ENCODE assay signal across 19 cellular contexts in the genomic region with DNA sequence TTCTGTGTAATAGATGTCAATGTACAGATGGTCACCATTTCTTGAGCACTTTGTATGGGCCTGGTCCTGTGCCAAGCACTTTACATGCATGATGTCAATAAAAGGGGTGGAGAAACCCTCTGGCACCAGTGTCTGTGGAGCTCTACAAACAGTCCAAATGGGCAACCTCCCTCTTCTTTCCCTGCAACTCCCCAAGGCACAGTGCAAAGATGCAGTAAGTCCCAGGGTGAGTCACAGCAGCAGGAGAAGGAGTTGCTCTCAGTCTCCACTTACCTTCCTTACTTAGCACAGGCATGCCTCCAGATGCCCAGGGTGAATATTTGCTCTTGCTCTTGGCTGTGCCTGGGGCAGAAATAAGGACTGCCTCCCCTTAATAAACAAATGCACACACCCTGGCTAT. TPM values are rescaled to one million over a fixed set of nuclear protein-coding genes. Genes with fewer than 3 reads are reported as not detected.
A peak's percentile ranks its signal among the peaks of the same experiment; 100 is the strongest.
DNase-seq lines count a peak whose midpoint lies in the region; FAIRE-seq and TF ChIP-seq lines count a peak whose summit lies in the region.
"Had no signal": no experiment of that assay in that cellular context is flagged by ENCODE, and none has a peak within 500 bp of the region (broad histone marks: within the 10 kb centered on the region; RNA-seq: fewer than 3 reads in every experiment).

No MANE protein-coding gene starts in this region.

- peaks cover 24% of the 10 kb centered on the region for H3K4me1 ChIP-seq in mesenchymal stem cell (ENCODE audit: control insufficient read depth, insufficient read depth, low read depth, low read length)

- no peak overlapping the region for H2BK120ac ChIP-seq in mesenchymal stem cell (ENCODE audit: low read depth, low read length)

- no peak overlapping the region for H3K4me3 Mint-ChIP-seq in immature natural killer cell
- H3K4me3 Mint-ChIP-seq: activated T-cell treated with anti-CD3 and anti-CD28 coated beads, Interleukin-2, amount 50 U/mL, for 4 hours; dendritic cell treated with granulocyte-macrophage colony-stimulating factor and Interleukin-4, amounts not matched to agents 40 ng/mL and 50 ng/mL, for 4 days; stimulated activated naive CD8-positive, alpha-beta T cell treated with anti-CD3 and anti-CD28 coated beads, Interleukin-15, Interleukin-2, amounts not matched to agents 100 ng/mL and 50 ng/mL, for 24 hours; T-cell had no signal

- H3K27ac Mint-ChIP-seq in immature natural killer cell: no peak overlapping the region
- H3K27ac Mint-ChIP-seq: dendritic cell treated with granulocyte-macrophage colony-stimulating factor and Interleukin-4, amounts not matched to agents 40 ng/mL and 50 ng/mL, for 4 days; stimulated activated naive CD8-positive, alpha-beta T cell treated with anti-CD3 and anti-CD28 coated beads, Interleukin-15, Interleukin-2, amounts not matched to agents 100 ng/mL and 50 ng/mL, for 24 hours had no signal

- H3K4me2 ChIP-seq in mesenchymal stem cell (ENCODE audit: low read length, poor library complexity, severe bottlenecking): no peak overlapping the region
- H3K4me2 ChIP-seq: BLaER1 treated with 17β-estradiol and CSF1 and Interleukin-3, amounts not matched to agents 10 nM and 100 nM; KMS-11 had no signal

- H3K36me3 ChIP-seq in bronchial epithelial cell (ENCODE audit: control insufficient read depth, insufficient read depth, low read length) (peaks cover 14% of the 10 kb centered on the region), mesenchymal stem cell (ENCODE audit: control insufficient read depth in 1 of 2, insufficient read depth in 2 of 2, low read depth in 1 of 2, low read length in 2 of 2) (peaks cover 2 to 8% of the 10 kb centered on the region in 2 experiments)
- H3K36me3 ChIP-seq: right atrium auricular region had no signal

- no peak overlapping the region for H3K9ac ChIP-seq in mesenchymal stem cell (ENCODE audit: low read length)
- H3K9ac ChIP-seq: BLaER1 treated with 17β-estradiol and CSF1 and Interleukin-3, amounts not matched to agents 10 nM and 100 nM; KMS-11 had no signal

- no peak overlapping the region for H3K23ac ChIP-seq in mesenchymal stem cell (ENCODE audit: low read length in 2 of 2)

- FAIRE-seq in bronchial epithelial cell (lab: Jason Lieb, UNC): no peak
- FAIRE-seq: G401.6, kidney had no signal

- H2BK5ac ChIP-seq in mesenchymal stem cell (ENCODE audit: low read depth, low read length, poor library complexity, severe bottlenecking): no peak overlapping the region

- no peak overlapping the region for H2AFZ ChIP-seq in mesenchymal stem cell (ENCODE audit: low read depth, low read length)

- H4K91ac ChIP-seq in mesenchymal stem cell (ENCODE audit: low read length): no peak overlapping the region

- no peak for TF ChIP-seq CTCF in bronchial epithelial cell (IDR thresholded peaks at IDR 0.05; ENCODE audit: insufficient read depth, low read length, severe bottlenecking)

- H3K27me3 Mint-ChIP-seq in immature natural killer cell (ENCODE audit: low read depth in 3 of 3): no peaks in the 10 kb centered on the region
- H3K27me3 Mint-ChIP-seq: stimulated activated naive CD8-positive, alpha-beta T cell treated with anti-CD3 and anti-CD28 coated beads, Interleukin-15, Interleukin-2, amounts not matched to agents 100 ng/mL and 50 ng/mL, for 24 hours; T-cell had no signal

- H3K9me3 ChIP-seq in mesenchymal stem cell (ENCODE audit: control insufficient read depth, low read length): no peaks in the 10 kb centered on the region
- H3K9me3 ChIP-seq: BLaER1 treated with 17β-estradiol and CSF1 and Interleukin-3, amounts not matched to agents 10 nM and 100 nM; right atrium auricular region had no signal

- no peak overlapping the region for H2BK12ac ChIP-seq in mesenchymal stem cell (ENCODE audit: low read length in 2 of 2)

- DNase-seq in Daoy (ENCODE audit: low read depth): peak; percentile 48
- DNase-seq in M059J (ENCODE audit: low read depth): peak; percentile 40
- DNase-seq in bronchial epithelial cell (ENCODE audit: low read depth): peak; percentile 77
- DNase-seq in mesenchymal stem cell: peak; percentile 35
- DNase-seq in stimulated activated CD4-positive, alpha-beta T cell treated with anti-CD3 and anti-CD28 coated beads, Interleukin-1b, Interleukin-23, amount 100 ng/mL, for 48 hours: no peak
- no peak for DNase-seq in stimulated activated CD4-positive, alpha-beta T cell treated with anti-CD3 and anti-CD28 coated beads, Interleukin-4, amount 100 ng/mL, for 4 hours
- no peak for DNase-seq in immature natural killer cell
- DNase-seq in nucleus accumbens (lab: John Stamatoyannopoulos, UW): no peak
- DNase-seq: activated CD4-positive, CD25-positive, alpha-beta regulatory T cell treated with anti-CD3 and anti-CD28 coated beads, Interleukin-2, amount 50 U/mL, for 72 hours; activated T-cell treated with anti-CD3 and anti-CD28 coated beads, Interleukin-2, amount 50 U/mL, for 4 hours; kidney; NCI-H2107; T-cell had no signal

- H3K18ac ChIP-seq in mesenchymal stem cell (ENCODE audit: low read depth in 1 of 2, low read length in 2 of 2): no peak overlapping the region

- H4K8ac ChIP-seq in mesenchymal stem cell (ENCODE audit: low read length): no peak overlapping the region

- H3K36me3 Mint-ChIP-seq in immature natural killer cell: peaks cover 15 to 34% (median 31%) of the 10 kb centered on the region in 3 donors

- H3K27me3 ChIP-seq in bronchial epithelial cell (ENCODE audit: control insufficient read depth, insufficient read depth, low read length): no peaks in the 10 kb centered on the region
- H3K27me3 ChIP-seq in mesenchymal stem cell (ENCODE audit: control insufficient read depth in 1 of 2, insufficient read depth in 1 of 2, low read length in 2 of 2): no peaks in the 10 kb centered on the region
- H3K27me3 ChIP-seq: right atrium auricular region had no signal

- peak overlapping the region; percentile 10 for H3K27ac ChIP-seq in mesenchymal stem cell (ENCODE audit: low read length, poor library complexity, severe bottlenecking)
- H3K27ac ChIP-seq: BLaER1 treated with 17β-estradiol and CSF1 and Interleukin-3, amounts not matched to agents 10 nM and 100 nM; KMS-11; right atrium auricular region had no signal

- H3K4me3 ChIP-seq in bronchial epithelial cell (ENCODE audit: low read depth, low read length) (no peak overlapping the region), mesenchymal stem cell (ENCODE audit: insufficient read depth in 1 of 2, low read depth in 1 of 2, low read length in 2 of 2) (no peak overlapping the region)
- H3K4me3 ChIP-seq: BLaER1 treated with 17β-estradiol and CSF1 and Interleukin-3, amounts not matched to agents 10 nM and 100 nM; right atrium auricular region had no signal

- peaks cover 25 to 42% of the 10 kb centered on the region in 2 donors for H3K4me1 Mint-ChIP-seq in immature natural killer cell

- no peaks in the 10 kb centered on the region for H3K9me3 Mint-ChIP-seq in immature natural killer cell
- H3K9me3 Mint-ChIP-seq: activated T-cell treated with anti-CD3 and anti-CD28 coated beads, Interleukin-2, amount 50 U/mL, for 4 hours; dendritic cell treated with granulocyte-macrophage colony-stimulating factor and Interleukin-4, amounts not matched to agents 40 ng/mL and 50 ng/mL, for 4 days; stimulated activated naive CD8-positive, alpha-beta T cell treated with anti-CD3 and anti-CD28 coated beads, Interleukin-15, Interleukin-2, amounts not matched to agents 100 ng/mL and 50 ng/mL, for 24 hours; T-cell had no signal

- H3K4ac ChIP-seq in mesenchymal stem cell (ENCODE audit: low read depth in 1 of 2, low read length in 2 of 2): no peak overlapping the region

- H2AK5ac ChIP-seq in mesenchymal stem cell (ENCODE audit: low read length, severe bottlenecking): no peak overlapping the region

- H3K79me1 ChIP-seq in mesenchymal stem cell (replicated peaks; ENCODE audit: low read length, poor library complexity, severe bottlenecking): peaks cover 1% of the 10 kb centered on the region

- H2BK15ac ChIP-seq in mesenchymal stem cell (ENCODE audit: low read depth, poor library complexity, severe bottlenecking): no peak overlapping the region

- no peak overlapping the region for H3K14ac ChIP-seq in mesenchymal stem cell (ENCODE audit: low read length in 2 of 2)

RNA-seq across cellular contexts. Expression of a gene that starts 4.3 kb away (rescaled TPM):
- total RNA-seq in Daoy (2014; rRNA removed; shearing (Covaris generic)): 83.1 and 106 TPM in 2 replicates
- total RNA-seq in M059J (2014; rRNA removed; shearing (Covaris generic)): 74.6 and 98.3 TPM in 2 replicates
- 162 and 415 TPM in 2 replicates for total RNA-seq in bronchial epithelial cell
- polyA plus RNA-seq in mesenchymal stem cell (2013, experiment 1 of 2): 40.7 TPM
- 45.4 TPM for polyA plus RNA-seq in mesenchymal stem cell (2013, experiment 2 of 2)
- polyA plus RNA-seq in immature natural killer cell: 100 to 1,000 TPM in 1 of 3 donors, 10 to 100 TPM in 2; 85.4 to 174 (median 91.3) TPM

Comparison
In these comparisons a context has a peak if more than half of its experiments do, and no peak if none do; other contexts are left out.
1. DNase-seq: peak in Daoy (single experiment), M059J (single experiment), bronchial epithelial cell (single experiment) and mesenchymal stem cell (single experiment); none in stimulated activated CD4-positive, alpha-beta T cell treated with anti-CD3 and anti-CD28 coated beads, Interleukin-1b, Interleukin-23, amount 100 ng/mL, for 48 hours (single experiment), stimulated activated CD4-positive, alpha-beta T cell treated with anti-CD3 and anti-CD28 coated beads, Interleukin-4, amount 100 ng/mL, for 4 hours (0 of 2), immature natural killer cell (0 of 3) and nucleus accumbens (0 of 56).